In the genomic region with DNA sequence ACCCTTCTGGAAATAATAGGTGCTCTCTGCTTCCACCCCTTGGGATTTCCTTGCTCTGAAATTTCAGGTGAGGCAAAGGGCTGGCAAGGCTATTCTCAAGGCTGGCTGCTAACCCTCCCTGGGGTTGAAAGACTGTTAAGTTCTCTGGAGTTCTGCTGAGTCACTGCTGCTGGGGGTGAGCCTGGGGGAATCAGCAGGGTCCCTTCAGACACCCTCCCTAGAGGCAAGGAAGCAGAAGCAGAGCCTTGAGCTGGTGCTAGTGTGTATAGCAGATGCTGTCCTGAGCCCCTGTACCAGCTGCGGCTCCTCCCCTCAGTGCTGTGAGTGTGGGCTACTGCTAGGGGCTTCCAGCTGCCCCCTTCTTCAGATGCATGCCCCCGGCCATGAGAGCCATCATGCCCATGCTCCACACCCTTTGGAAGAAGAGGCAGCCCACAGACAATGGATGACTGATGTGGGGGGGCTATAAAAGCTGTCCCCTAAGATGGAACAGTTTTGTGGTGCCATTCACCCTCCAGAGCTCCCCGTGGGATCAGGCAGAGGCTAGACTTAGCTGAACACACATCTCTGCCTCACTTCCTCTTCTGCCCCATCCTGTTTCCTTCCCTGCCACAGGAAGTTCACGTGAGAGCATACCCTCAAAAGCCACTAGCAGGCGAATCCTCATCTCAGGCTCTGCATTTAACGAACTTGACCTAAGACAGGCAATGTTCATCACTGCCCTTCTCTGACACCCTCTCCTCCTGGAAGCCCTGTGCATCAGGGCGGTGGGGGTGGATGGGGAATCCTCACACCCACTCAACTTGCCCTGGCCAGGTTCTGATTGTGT, we compare ENCODE assay signal across 8 cellular contexts.
DNase-seq lines count a peak whose midpoint lies in the region; ATAC-seq and TF ChIP-seq lines count a peak whose summit lies in the region.

No MANE protein-coding gene starts in this region.

- peak; percentile 42 for DNase-seq in stimulated activated CD4-positive, alpha-beta T cell treated with anti-CD3 and anti-CD28 coated beads, Interleukin-15, amount 100 ng/mL, for 24 hours
- DNase-seq in stimulated activated CD4-positive, alpha-beta T cell treated with anti-CD3 and anti-CD28 coated beads, Interleukin-2, amount 100 ng/mL, for 48 hours = no peak
- DNase-seq in RWPE1 (ENCODE audit: low spot score) (no peak), fibroblast of pulmonary artery (ENCODE audit: low read depth) (peak; percentile 20), upper lobe of right lung (no peak)

- POLR2A ChIA-PET in RWPE1 (lab: Yijun Ruan, JAX; ENCODE audit: low non-redundant PET) = no interaction called here

- H3K27me3 ChIP-seq in upper lobe of right lung = no peaks in the 10 kb centered on the region

- H3K9me3 ChIP-seq in upper lobe of right lung = no peaks in the 10 kb centered on the region

- CTCF ChIA-PET in RWPE1 (lab: Yijun Ruan, JAX) = interaction anchor here (0.6 to 1.3 kb wide), 2 partner anchors 64 to 77 kb away, joined by 4 to 6 read pairs; no protein-coding TSS in a partner anchor

- H3K27ac ChIP-seq in RWPE1 (peak overlapping the region; percentile 67), upper lobe of right lung (peak overlapping the region; percentile 11)

- TF ChIP-seq CTCF in RWPE1 (conservative IDR thresholded peaks at IDR 0.05; ENCODE audit: low read depth) = no peak
- no peak for TF ChIP-seq CTCF in fibroblast of pulmonary artery (IDR thresholded peaks at IDR 0.05; ENCODE audit: low read length, missing control alignments)
- TF ChIP-seq CTCF in upper lobe of right lung (IDR thresholded peaks at IDR 0.05) = no peak

- intact Hi-C loops in upper lobe of right lung (cut with DNase I) = no loop called here

- peak; percentile 52 for ATAC-seq in upper lobe of right lung
- no peak for ATAC-seq in GM21360 (IDR thresholded peaks at IDR 0.05; ENCODE audit: unreplicated experiment)
- ATAC-seq in HG03571 (IDR thresholded peaks at IDR 0.05; ENCODE audit: unreplicated experiment) = no peak
- ATAC-seq in HG02763 (IDR thresholded peaks at IDR 0.05; ENCODE audit: unreplicated experiment) = no peak

- no peaks in the 10 kb centered on the region for H3K36me3 ChIP-seq in upper lobe of right lung

- H3K4me3 ChIP-seq in fibroblast of pulmonary artery (replicated peaks; ENCODE audit: low read depth, low read length) (no peak overlapping the region), upper lobe of right lung (no peak overlapping the region)

- peaks cover 70% of the 10 kb centered on the region for H3K4me1 ChIP-seq in upper lobe of right lung

Comparison
In these comparisons a context has a peak if more than half of its experiments do, and no peak if none do; other contexts are left out.
1. DNase-seq: peak in stimulated activated CD4-positive, alpha-beta T cell treated with anti-CD3 and anti-CD28 coated beads, Interleukin-15, amount 100 ng/mL, for 24 hours (single experiment) and fibroblast of pulmonary artery (single experiment); none in stimulated activated CD4-positive, alpha-beta T cell treated with anti-CD3 and anti-CD28 coated beads, Interleukin-2, amount 100 ng/mL, for 48 hours (0 of 2), RWPE1 (single experiment) and upper lobe of right lung (single experiment).